ENCODE assay signal across 8 cellular contexts in the genomic region with DNA sequence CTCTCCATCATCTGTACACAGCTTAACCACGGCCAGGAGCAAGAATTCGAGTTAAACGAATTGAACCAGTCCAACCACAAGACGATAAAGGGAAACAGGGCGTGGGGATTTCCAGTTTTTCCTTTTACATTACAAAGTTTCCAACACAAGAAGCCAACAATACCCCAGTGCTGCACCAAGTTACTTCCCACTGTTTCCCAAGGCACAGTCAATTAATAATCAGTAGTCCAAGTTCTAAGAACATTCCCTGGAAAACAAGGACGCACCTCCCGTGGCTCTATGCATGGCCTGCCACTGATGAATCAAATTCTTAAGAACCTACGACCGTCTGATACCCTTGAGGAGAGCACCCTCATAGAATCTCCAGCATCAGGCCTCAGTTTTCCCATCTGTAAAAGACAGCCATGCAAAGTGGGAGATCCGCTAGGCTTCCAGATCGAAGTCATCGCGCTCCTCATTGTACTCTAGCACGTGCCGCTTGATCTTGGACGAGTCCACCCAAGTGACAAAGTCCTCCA. TPM values are rescaled to one million over a fixed set of nuclear protein-coding genes. Genes with fewer than 3 reads are reported as not detected.
A peak's percentile ranks its signal among the peaks of the same experiment; 100 is the strongest.
DNase-seq lines count a peak whose midpoint lies in the region; ATAC-seq, FAIRE-seq and TF ChIP-seq lines count a peak whose summit lies in the region.

No MANE protein-coding gene starts in this region.

- H3K4me2 ChIP-seq in DOHH2 (ENCODE audit: low read length) (peak overlapping the region; percentile 71), PC-3 (ENCODE audit: low read length) (peak overlapping the region; percentile 91)

- peak overlapping the region; percentile 97 for H3K9ac ChIP-seq in PC-3 (ENCODE audit: low read length)

- ATAC-seq in PC-3 (no peak), pancreas (peak in 3 of 4 donors; percentile 0 to 7 (median 3)), HG02852 (IDR thresholded peaks at IDR 0.05; ENCODE audit: unreplicated experiment) (no peak)

- peaks cover 9% of the 10 kb centered on the region for H3F3A ChIP-seq in DOHH2 (ENCODE audit: control insufficient read depth, insufficient read depth)
- no peaks in the 10 kb centered on the region for H3F3A ChIP-seq in PC-3 (ENCODE audit: low read length, unreplicated experiment)

- FAIRE-seq in pancreas (lab: Jason Lieb, UNC) = no peak

- no peaks in the 10 kb centered on the region for H3K27me3 ChIP-seq in DOHH2 (ENCODE audit: control insufficient read depth, low read length)
- no peaks in the 10 kb centered on the region for H3K27me3 ChIP-seq in PC-3 (ENCODE audit: low read length)
- no peaks in the 10 kb centered on the region for H3K27me3 ChIP-seq in pancreas

- H3K4me3 ChIP-seq in DOHH2 (ENCODE audit: low read length) (peak overlapping the region; percentile 99), PC-3 (ENCODE audit: low read length) (peak overlapping the region; percentile 96), pancreas (peak overlapping the region; percentile 87 to 96 (median 90))

- H3K79me2 ChIP-seq in DOHH2 (ENCODE audit: control insufficient read depth, low read length) (peaks cover 45% of the 10 kb centered on the region), PC-3 (ENCODE audit: low read length) (peaks cover 33% of the 10 kb centered on the region)

- peaks cover 34% of the 10 kb centered on the region for H3K36me3 ChIP-seq in DOHH2 (ENCODE audit: control insufficient read depth, low read length)
- H3K36me3 ChIP-seq in PC-3 (ENCODE audit: low read depth, low read length) = no peaks in the 10 kb centered on the region
- no peaks in the 10 kb centered on the region for H3K36me3 ChIP-seq in pancreas

- TSS peak; percentile 68 for BruUV-seq in PC-3 (replicated peaks; lab: Mats Ljungman, UMichigan)

- H3K9me3 ChIP-seq in DOHH2 (ENCODE audit: control insufficient read depth, insufficient read depth, low read length) = no peaks in the 10 kb centered on the region
- H3K9me3 ChIP-seq in PC-3 (ENCODE audit: low read length) = no peaks in the 10 kb centered on the region
- no peaks in the 10 kb centered on the region for H3K9me3 ChIP-seq in pancreas

- CTCF ChIA-PET in PC-3 (lab: Charles Lee) = interaction anchor here (1.3 kb wide), 1 partner anchor 60 kb away, joined by 9 read pairs; a partner anchor contains a TSS

- no peak for TF ChIP-seq CTCF in DOHH2 (IDR thresholded peaks at IDR 0.05; ENCODE audit: low read depth, low read length, poor library complexity, severe bottlenecking)
- no peak for TF ChIP-seq CTCF in PC-3 (conservative IDR thresholded peaks at IDR 0.05; ENCODE audit: low read depth, low read length)
- TF ChIP-seq CTCF in pancreas (IDR thresholded peaks at IDR 0.05) = no peak

- WGBS in pancreas, 2 donors = 0 to 2% methylated on average over 16 of the region's 16 CpGs

- peaks cover 22% of the 10 kb centered on the region for H4K20me1 ChIP-seq in DOHH2 (ENCODE audit: control insufficient read depth, insufficient read depth, low read depth, low read length)
- peaks cover 24% of the 10 kb centered on the region for H4K20me1 ChIP-seq in PC-3 (ENCODE audit: low read length)

- H3K9me2 ChIP-seq in DOHH2 (replicated peaks; ENCODE audit: control insufficient read depth, low read length) = no peaks in the 10 kb centered on the region
- no peaks in the 10 kb centered on the region for H3K9me2 ChIP-seq in PC-3 (replicated peaks; ENCODE audit: low read length)

- peak; percentile 2 for DNase-seq in PC-3
- no peak for DNase-seq in epithelial cell of prostate (ENCODE audit: low read depth, low spot score)
- no peak for DNase-seq in pancreas
- DNase-seq in amniotic stem cell (lab: John Stamatoyannopoulos, UW) = no peak
- DNase-seq in DMS 273 (lab: John Stamatoyannopoulos, UW; ENCODE audit: unreplicated experiment) = no peak
- DNase-seq in NCI-H1694 treated with DMSO at 0.1 percent for 48 hours (lab: John Stamatoyannopoulos, UW) = no peak

- peaks cover 33% of the 10 kb centered on the region for H3K4me1 ChIP-seq in DOHH2 (ENCODE audit: control insufficient read depth, low read length)
- peaks cover 12% of the 10 kb centered on the region for H3K4me1 ChIP-seq in PC-3 (ENCODE audit: insufficient read depth, low read length)
- H3K4me1 ChIP-seq in pancreas = peaks cover 5 to 23% (median 11%) of the 10 kb centered on the region in 3 donors

- intact Hi-C loops in PC-3 (cut with micrococcal nuclease) = loop anchor here (1.0 to 2.0 kb wide), 2 partner anchors 9 to 44 kb away; no protein-coding TSS in a partner anchor
- intact Hi-C loops in pancreas (cut with DNase I) = loop anchor here in 1 of 3 donors (10.0 kb wide), 1 partner anchor 46 kb away; no protein-coding TSS in a partner anchor

- H3K27ac ChIP-seq in DOHH2 (ENCODE audit: low read depth, low read length) = peak overlapping the region; percentile 78
- peak overlapping the region; percentile 75 for H3K27ac ChIP-seq in PC-3 (ENCODE audit: low read length)
- H3K27ac ChIP-seq in epithelial cell of prostate = peak overlapping the region; percentile 84
- H3K27ac ChIP-seq in pancreas = peak overlapping the region; percentile 90 to 96 (median 93)

- H2AFZ ChIP-seq in PC-3 (ENCODE audit: low read length) = peak overlapping the region; percentile 67; the same call in 1 of the 2 replicates

- POLR2A ChIA-PET in PC-3 (lab: Charles Lee; ENCODE audit: unreplicated experiment) = interaction anchor here (0.6 kb wide), 1 partner anchor 142 kb away, joined by 7 read pairs; no protein-coding TSS in a partner anchor

RNA-seq across cellular contexts. Expression of a gene that starts 0.8 kb away (rescaled TPM):
- 92.6 and 95.4 TPM in 2 replicates for total RNA-seq in PC-3 (2014; rRNA removed)
- 10 to 100 TPM; 18.7 to 34.8 (median 29.2) TPM for total RNA-seq in pancreas
- 10 to 100 TPM; 28.4 to 39.6 TPM for polyA plus RNA-seq in pancreas

RNA-seq across cellular contexts. Expression of a gene that starts 8.5 kb away (rescaled TPM):
- 16.2 and 16.8 TPM in 2 replicates for total RNA-seq in PC-3 (2014; rRNA removed)
- 10 to 100 TPM; 12.8 to 24.1 (median 14.6) TPM for total RNA-seq in pancreas
- 10 to 100 TPM in 1 of 2 donors, 1 to 10 TPM in 1; 9.8 to 13.2 TPM for polyA plus RNA-seq in pancreas

RNA-seq across cellular contexts. Expression of a gene that starts 13.7 kb away (rescaled TPM):
- total RNA-seq in PC-3 (2014; rRNA removed) (7.9 and 13.5 TPM in 2 replicates), pancreas (10 to 100 TPM in 1 of 6 donors, 1 to 10 TPM in 5; 5.1 to 11.3 (median 6.4) TPM)
- polyA plus RNA-seq in pancreas = 10 to 100 TPM in 1 of 2 donors, 1 to 10 TPM in 1; 8.7 to 13.1 TPM

Comparison
In these comparisons a context has a peak if more than half of its experiments do, and no peak if none do; other contexts are left out.
1. ATAC-seq: peak in pancreas (3 of 4); none in PC-3 (single experiment) and HG02852 (single experiment).
2. Peak in every context shown above with its lines, with median percentiles within 50 percentile points of each other: H3K27ac ChIP-seq and H3K4me3 ChIP-seq.